Comparison of ENCODE assay signal across 8 cellular contexts in the genomic region with DNA sequence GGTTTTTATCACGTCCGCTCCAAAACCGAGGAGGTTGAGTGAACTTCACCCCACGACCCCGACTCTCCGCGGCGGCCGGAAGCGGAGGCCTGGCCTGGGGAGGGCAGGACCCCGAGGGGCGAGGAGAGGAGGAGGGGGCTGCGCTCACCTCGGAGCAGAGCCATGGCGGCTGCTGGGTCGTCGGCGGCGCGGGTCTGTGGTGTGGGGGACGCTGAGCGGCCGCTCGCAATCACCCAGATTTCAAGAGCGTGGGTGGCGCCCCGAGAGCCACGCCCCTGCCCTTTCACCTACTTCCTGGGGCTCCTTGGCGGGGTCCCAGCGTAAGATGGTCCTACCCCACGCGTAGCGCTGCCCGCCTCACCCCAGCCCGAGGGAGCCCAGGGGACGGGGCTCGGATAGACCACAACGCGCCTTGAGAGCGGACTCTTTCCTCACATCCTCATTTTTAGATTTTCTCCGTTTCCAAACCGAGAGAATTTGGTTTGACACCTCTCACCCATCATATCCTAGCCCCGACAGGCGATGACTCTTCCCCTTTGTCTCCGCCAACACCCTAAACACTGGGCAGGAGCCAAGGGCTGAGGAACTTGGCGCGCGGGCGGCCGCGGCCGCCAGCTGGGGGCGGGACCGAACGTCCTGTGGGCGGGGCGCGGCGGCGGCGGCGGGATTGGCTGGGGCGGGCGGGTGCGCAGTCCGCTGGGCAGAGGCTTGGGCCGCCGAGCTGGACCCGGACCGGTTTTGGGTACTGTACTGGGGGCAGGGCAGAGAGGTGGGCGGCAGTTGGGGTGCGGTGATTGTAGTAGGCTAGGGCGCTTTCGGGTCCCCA. TPM values are rescaled to one million over a fixed set of nuclear protein-coding genes. Genes with fewer than 3 reads are reported as not detected.
DNase-seq lines count a peak whose midpoint lies in the region; ATAC-seq and TF ChIP-seq lines count a peak whose summit lies in the region.

A gene with protein sequence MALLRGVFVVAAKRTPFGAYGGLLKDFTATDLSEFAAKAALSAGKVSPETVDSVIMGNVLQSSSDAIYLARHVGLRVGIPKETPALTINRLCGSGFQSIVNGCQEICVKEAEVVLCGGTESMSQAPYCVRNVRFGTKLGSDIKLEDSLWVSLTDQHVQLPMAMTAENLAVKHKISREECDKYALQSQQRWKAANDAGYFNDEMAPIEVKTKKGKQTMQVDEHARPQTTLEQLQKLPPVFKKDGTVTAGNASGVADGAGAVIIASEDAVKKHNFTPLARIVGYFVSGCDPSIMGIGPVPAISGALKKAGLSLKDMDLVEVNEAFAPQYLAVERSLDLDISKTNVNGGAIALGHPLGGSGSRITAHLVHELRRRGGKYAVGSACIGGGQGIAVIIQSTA (minus strand): TSS at position 213 of the 826 bp plus-strand sequence. CDS start 49 bp downstream, at position 164.

- H3K9me3 ChIP-seq in esophagus (ENCODE audit: control insufficient read depth in 2 of 2, insufficient read depth in 1 of 2, low read depth in 1 of 2, low read length in 1 of 2) (no peaks in the 10 kb centered on the region), muscle layer of duodenum (ENCODE audit: control insufficient read depth in 1 of 2, low read length in 2 of 2) (no peaks in the 10 kb centered on the region)

- H3K4me3 ChIP-seq in esophagus (ENCODE audit: low read depth in 1 of 2, low read length in 2 of 2) (peak within 1 kb of the TSS; percentile 77 to 78), muscle layer of duodenum (ENCODE audit: low read depth in 1 of 2, low read length in 2 of 2) (peak within 1 kb of the TSS; percentile 87 to 88)

- peak within 1 kb of the TSS; percentile 99 for H3K27ac Mint-ChIP-seq in activated T-cell treated with anti-CD3 and anti-CD28 coated beads, Interleukin-2, amount 50 U/mL, for 24 hours

- H3K36me3 Mint-ChIP-seq in activated T-cell treated with anti-CD3 and anti-CD28 coated beads, Interleukin-2, amount 50 U/mL, for 24 hours (ENCODE audit: low read depth) = peaks cover 30% of the 10 kb centered on the region

- H3K27me3 Mint-ChIP-seq in activated T-cell treated with anti-CD3 and anti-CD28 coated beads, Interleukin-2, amount 50 U/mL, for 24 hours = no peaks in the 10 kb centered on the region

- WGBS in esophagus, 2 donors = 1% methylated on average over 71 to 74 of the region's 74 CpGs

- peaks cover 15% of the 10 kb centered on the region for H3K9me3 Mint-ChIP-seq in activated T-cell treated with anti-CD3 and anti-CD28 coated beads, Interleukin-2, amount 50 U/mL, for 24 hours

- peaks cover 48% of the 10 kb centered on the region for H3K4me1 Mint-ChIP-seq in activated T-cell treated with anti-CD3 and anti-CD28 coated beads, Interleukin-2, amount 50 U/mL, for 24 hours (ENCODE audit: low read depth)

- H3K36me3 ChIP-seq in esophagus (ENCODE audit: control insufficient read depth in 2 of 2, insufficient read depth in 2 of 2, low read length in 1 of 2) (no peaks in the 10 kb centered on the region), muscle layer of duodenum (ENCODE audit: control insufficient read depth in 1 of 2, insufficient read depth in 2 of 2, low read length in 2 of 2) (peaks cover 0 to 10% of the 10 kb centered on the region in 2 donors)

- H3K27me3 ChIP-seq in esophagus (ENCODE audit: control insufficient read depth in 1 of 2, insufficient read depth in 2 of 2, low read length in 2 of 2) (no peaks in the 10 kb centered on the region), muscle layer of duodenum (ENCODE audit: low read depth, low read length) (no peaks in the 10 kb centered on the region)

- ATAC-seq in GM21528 (IDR thresholded peaks at IDR 0.05; ENCODE audit: low FRiP score, unreplicated experiment) = peak; percentile 79

- H3K4me1 ChIP-seq in esophagus (ENCODE audit: control insufficient read depth in 2 of 2, insufficient read depth in 2 of 2, low read length in 1 of 2) (peaks cover 0 to 3% of the 10 kb centered on the region in 2 donors), muscle layer of duodenum (ENCODE audit: control insufficient read depth in 1 of 2, insufficient read depth in 2 of 2, low read length in 2 of 2) (peaks cover 8 to 16% of the 10 kb centered on the region in 2 donors)

- peak within 1 kb of the TSS; percentile 96 to 99 for H3K27ac ChIP-seq in esophagus (ENCODE audit: low read depth in 2 of 2, low read length in 1 of 2)
- peak within 1 kb of the TSS; percentile 98 for H3K27ac ChIP-seq in muscle layer of duodenum (ENCODE audit: low read length)

- DNase-seq in DMS114 treated with DMSO at 0.1 percent for 48 hours (lab: John Stamatoyannopoulos, UW; ENCODE audit: unreplicated experiment) = peak; percentile 14
- peak; percentile 49 for DNase-seq in HuH-7.5 (ENCODE audit: low spot score)
- DNase-seq in activated T-cell treated with anti-CD3 and anti-CD28 coated beads, Interleukin-2, amount 50 U/mL, for 24 hours = peak; percentile 91
- DNase-seq in stimulated activated CD8-positive, alpha-beta memory T cell treated with anti-CD3 and anti-CD28 coated beads, Interleukin-7, amount 100 ng/mL, for 48 hours (ENCODE audit: extremely low read depth in 1 of 2, low read depth in 1 of 2) = peak; percentile 71 to 72

- H3K4me3 Mint-ChIP-seq in activated T-cell treated with anti-CD3 and anti-CD28 coated beads, Interleukin-2, amount 50 U/mL, for 24 hours = peak within 1 kb of the TSS; percentile 97

TF ChIP-seq in PFSK-1, 5 proteins besides CTCF, POLR2A, EP300 and RAD21:
- TF ChIP-seq SIN3A (IDR thresholded peaks at IDR 0.05; ENCODE audit: borderline replicate concordance, insufficient read depth, low read length) (no peak), POLR2AphosphoS5 (IDR thresholded peaks at IDR 0.05; ENCODE audit: low read depth, low read length) (peak; percentile 94; the same call in 1 of the 2 replicates), FOXP2 (optimal IDR thresholded peaks at IDR 0.05; ENCODE audit: borderline replicate concordance, extremely low read depth, extremely low read length, insufficient read depth) (peak; percentile 57), TAF1 (IDR thresholded peaks at IDR 0.05; ENCODE audit: borderline replicate concordance, insufficient read depth, low read length) (peak; percentile 78; the same call in 1 of the 2 replicates)
- TF ChIP-seq, protein P1, sequence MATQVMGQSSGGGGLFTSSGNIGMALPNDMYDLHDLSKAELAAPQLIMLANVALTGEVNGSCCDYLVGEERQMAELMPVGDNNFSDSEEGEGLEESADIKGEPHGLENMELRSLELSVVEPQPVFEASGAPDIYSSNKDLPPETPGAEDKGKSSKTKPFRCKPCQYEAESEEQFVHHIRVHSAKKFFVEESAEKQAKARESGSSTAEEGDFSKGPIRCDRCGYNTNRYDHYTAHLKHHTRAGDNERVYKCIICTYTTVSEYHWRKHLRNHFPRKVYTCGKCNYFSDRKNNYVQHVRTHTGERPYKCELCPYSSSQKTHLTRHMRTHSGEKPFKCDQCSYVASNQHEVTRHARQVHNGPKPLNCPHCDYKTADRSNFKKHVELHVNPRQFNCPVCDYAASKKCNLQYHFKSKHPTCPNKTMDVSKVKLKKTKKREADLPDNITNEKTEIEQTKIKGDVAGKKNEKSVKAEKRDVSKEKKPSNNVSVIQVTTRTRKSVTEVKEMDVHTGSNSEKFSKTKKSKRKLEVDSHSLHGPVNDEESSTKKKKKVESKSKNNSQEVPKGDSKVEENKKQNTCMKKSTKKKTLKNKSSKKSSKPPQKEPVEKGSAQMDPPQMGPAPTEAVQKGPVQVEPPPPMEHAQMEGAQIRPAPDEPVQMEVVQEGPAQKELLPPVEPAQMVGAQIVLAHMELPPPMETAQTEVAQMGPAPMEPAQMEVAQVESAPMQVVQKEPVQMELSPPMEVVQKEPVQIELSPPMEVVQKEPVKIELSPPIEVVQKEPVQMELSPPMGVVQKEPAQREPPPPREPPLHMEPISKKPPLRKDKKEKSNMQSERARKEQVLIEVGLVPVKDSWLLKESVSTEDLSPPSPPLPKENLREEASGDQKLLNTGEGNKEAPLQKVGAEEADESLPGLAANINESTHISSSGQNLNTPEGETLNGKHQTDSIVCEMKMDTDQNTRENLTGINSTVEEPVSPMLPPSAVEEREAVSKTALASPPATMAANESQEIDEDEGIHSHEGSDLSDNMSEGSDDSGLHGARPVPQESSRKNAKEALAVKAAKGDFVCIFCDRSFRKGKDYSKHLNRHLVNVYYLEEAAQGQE (IDR thresholded peaks at IDR 0.05; ENCODE audit: insufficient read depth in 1 of 2, low read depth in 2 of 2, low read length in 2 of 2) = 0 out of 4 replicates have a peak, but pooled peaks of 1 of the 2 experiments have one; percentile 1

RNA-seq across cellular contexts. Expression of the gene that starts here (rescaled TPM):
- 44.2 TPM for polyA plus RNA-seq in PFSK-1 (2012; ENCODE audit: insufficient read length, low read depth)
- 10 to 100 TPM; 13.0 to 19.0 TPM for polyA plus RNA-seq in esophagus

Comparison
In these comparisons a context has a peak if more than half of its experiments do, and no peak if none do; other contexts are left out.
1. Peak in every context shown above with its lines: DNase-seq, ATAC-seq, H3K4me3 ChIP-seq and H3K27ac ChIP-seq.
2. DNase-seq: peak in every context shown above with its lines; median percentile 91 in activated T-cell treated with anti-CD3 and anti-CD28 coated beads, Interleukin-2, amount 50 U/mL, for 24 hours; 72 in stimulated activated CD8-positive, alpha-beta memory T cell treated with anti-CD3 and anti-CD28 coated beads, Interleukin-7, amount 100 ng/mL, for 48 hours; 49 in HuH-7.5; 14 in DMS114 treated with DMSO at 0.1 percent for 48 hours.